In the genomic region with DNA sequence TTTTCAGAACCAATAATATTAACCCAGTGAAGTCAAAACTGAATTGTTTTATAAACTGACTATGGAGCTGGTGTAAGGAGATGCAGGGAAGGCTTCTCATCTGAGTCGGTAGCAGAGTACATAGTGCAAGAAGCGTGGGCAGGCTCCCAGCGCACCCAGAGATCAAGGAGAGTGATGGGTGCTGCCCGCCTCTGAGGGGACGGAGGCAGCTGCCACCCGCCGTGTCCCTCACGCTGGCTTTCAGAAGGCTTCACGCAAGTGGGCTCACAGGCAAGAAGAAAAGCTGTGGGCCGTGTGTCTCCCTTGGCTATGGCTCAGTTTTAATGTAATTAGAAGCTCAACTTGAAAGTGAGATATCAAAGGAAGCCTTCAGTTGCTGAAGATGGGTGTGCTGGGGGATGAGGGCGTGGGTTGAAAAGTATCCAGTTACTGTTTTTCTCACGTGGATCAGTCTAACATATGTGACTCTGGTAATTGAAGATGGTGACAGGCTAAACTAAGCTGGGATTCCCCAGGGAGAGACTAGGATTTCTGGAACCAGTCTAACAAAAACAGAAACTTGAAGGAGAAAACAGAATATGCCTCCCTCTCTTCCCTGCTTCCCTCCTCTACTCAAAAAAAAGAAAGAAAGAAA, we compare ENCODE assay signal across 1 cellular context.
TF ChIP-seq lines count a peak whose summit lies in the region.

No MANE protein-coding gene starts in this region.

TF ChIP-seq in GM23338, 12 proteins besides CTCF, POLR2A, EP300 and RAD21 (continued from another document):
- TF ChIP-seq, protein P1, sequence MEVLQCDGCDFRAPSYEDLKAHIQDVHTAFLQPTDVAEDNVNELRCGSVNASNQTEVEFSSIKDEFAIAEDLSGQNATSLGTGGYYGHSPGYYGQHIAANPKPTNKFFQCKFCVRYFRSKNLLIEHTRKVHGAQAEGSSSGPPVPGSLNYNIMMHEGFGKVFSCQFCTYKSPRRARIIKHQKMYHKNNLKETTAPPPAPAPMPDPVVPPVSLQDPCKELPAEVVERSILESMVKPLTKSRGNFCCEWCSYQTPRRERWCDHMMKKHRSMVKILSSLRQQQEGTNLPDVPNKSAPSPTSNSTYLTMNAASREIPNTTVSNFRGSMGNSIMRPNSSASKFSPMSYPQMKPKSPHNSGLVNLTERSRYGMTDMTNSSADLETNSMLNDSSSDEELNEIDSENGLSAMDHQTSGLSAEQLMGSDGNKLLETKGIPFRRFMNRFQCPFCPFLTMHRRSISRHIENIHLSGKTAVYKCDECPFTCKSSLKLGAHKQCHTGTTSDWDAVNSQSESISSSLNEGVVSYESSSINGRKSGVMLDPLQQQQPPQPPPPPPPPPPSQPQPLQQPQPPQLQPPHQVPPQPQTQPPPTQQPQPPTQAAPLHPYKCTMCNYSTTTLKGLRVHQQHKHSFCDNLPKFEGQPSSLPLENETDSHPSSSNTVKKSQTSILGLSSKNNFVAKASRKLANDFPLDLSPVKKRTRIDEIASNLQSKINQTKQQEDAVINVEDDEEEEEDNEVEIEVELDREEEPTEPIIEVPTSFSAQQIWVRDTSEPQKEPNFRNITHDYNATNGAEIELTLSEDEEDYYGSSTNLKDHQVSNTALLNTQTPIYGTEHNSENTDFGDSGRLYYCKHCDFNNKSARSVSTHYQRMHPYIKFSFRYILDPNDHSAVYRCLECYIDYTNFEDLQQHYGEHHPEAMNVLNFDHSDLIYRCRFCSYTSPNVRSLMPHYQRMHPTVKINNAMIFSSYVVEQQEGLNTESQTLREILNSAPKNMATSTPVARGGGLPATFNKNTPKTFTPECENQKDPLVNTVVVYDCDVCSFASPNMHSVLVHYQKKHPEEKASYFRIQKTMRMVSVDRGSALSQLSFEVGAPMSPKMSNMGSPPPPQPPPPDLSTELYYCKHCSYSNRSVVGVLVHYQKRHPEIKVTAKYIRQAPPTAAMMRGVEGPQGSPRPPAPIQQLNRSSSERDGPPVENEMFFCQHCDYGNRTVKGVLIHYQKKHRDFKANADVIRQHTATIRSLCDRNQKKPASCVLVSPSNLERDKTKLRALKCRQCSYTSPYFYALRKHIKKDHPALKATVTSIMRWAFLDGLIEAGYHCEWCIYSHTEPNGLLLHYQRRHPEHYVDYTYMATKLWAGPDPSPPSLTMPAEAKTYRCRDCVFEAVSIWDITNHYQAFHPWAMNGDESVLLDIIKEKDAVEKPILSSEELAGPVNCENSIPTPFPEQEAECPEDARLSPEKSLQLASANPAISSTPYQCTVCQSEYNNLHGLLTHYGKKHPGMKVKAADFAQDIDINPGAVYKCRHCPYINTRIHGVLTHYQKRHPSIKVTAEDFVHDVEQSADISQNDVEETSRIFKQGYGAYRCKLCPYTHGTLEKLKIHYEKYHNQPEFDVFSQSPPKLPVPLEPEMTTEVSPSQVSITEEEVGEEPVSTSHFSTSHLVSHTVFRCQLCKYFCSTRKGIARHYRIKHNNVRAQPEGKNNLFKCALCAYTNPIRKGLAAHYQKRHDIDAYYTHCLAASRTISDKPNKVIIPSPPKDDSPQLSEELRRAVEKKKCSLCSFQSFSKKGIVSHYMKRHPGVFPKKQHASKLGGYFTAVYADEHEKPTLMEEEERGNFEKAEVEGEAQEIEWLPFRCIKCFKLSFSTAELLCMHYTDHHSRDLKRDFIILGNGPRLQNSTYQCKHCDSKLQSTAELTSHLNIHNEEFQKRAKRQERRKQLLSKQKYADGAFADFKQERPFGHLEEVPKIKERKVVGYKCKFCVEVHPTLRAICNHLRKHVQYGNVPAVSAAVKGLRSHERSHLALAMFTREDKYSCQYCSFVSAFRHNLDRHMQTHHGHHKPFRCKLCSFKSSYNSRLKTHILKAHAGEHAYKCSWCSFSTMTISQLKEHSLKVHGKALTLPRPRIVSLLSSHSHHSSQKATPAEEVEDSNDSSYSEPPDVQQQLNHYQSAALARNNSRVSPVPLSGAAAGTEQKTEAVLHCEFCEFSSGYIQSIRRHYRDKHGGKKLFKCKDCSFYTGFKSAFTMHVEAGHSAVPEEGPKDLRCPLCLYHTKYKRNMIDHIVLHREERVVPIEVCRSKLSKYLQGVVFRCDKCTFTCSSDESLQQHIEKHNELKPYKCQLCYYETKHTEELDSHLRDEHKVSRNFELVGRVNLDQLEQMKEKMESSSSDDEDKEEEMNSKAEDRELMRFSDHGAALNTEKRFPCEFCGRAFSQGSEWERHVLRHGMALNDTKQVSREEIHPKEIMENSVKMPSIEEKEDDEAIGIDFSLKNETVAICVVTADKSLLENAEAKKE (CRISPR knock-in tag; IDR thresholded peaks at IDR 0.05) = no peak
- TF ChIP-seq POLR2AphosphoS5 (IDR thresholded peaks at IDR 0.05; ENCODE audit: low read depth) = no peak
- TF ChIP-seq CREB1 (CRISPR knock-in tag; IDR thresholded peaks at IDR 0.05; ENCODE audit: low read depth) = no peak
- no peak for TF ChIP-seq ZNF114 (CRISPR knock-in tag; IDR thresholded peaks at IDR 0.05)
- TF ChIP-seq NANOG (IDR thresholded peaks at IDR 0.05; ENCODE audit: borderline replicate concordance) = no peak
- TF ChIP-seq, protein P2, sequence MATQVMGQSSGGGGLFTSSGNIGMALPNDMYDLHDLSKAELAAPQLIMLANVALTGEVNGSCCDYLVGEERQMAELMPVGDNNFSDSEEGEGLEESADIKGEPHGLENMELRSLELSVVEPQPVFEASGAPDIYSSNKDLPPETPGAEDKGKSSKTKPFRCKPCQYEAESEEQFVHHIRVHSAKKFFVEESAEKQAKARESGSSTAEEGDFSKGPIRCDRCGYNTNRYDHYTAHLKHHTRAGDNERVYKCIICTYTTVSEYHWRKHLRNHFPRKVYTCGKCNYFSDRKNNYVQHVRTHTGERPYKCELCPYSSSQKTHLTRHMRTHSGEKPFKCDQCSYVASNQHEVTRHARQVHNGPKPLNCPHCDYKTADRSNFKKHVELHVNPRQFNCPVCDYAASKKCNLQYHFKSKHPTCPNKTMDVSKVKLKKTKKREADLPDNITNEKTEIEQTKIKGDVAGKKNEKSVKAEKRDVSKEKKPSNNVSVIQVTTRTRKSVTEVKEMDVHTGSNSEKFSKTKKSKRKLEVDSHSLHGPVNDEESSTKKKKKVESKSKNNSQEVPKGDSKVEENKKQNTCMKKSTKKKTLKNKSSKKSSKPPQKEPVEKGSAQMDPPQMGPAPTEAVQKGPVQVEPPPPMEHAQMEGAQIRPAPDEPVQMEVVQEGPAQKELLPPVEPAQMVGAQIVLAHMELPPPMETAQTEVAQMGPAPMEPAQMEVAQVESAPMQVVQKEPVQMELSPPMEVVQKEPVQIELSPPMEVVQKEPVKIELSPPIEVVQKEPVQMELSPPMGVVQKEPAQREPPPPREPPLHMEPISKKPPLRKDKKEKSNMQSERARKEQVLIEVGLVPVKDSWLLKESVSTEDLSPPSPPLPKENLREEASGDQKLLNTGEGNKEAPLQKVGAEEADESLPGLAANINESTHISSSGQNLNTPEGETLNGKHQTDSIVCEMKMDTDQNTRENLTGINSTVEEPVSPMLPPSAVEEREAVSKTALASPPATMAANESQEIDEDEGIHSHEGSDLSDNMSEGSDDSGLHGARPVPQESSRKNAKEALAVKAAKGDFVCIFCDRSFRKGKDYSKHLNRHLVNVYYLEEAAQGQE (IDR thresholded peaks at IDR 0.05; ENCODE audit: unreplicated experiment) = no peak
- TF ChIP-seq EZH2 (IDR thresholded peaks at IDR 0.05; ENCODE audit: low read depth, unreplicated experiment) = no peak
- TF ChIP-seq JUNB (IDR thresholded peaks at IDR 0.05; ENCODE audit: unreplicated experiment) = no peak
TF ChIP-seq in GM23338: peak in this region for 0.
